Comparison of ENCODE assay signal across 18 cellular contexts in the genomic region with DNA sequence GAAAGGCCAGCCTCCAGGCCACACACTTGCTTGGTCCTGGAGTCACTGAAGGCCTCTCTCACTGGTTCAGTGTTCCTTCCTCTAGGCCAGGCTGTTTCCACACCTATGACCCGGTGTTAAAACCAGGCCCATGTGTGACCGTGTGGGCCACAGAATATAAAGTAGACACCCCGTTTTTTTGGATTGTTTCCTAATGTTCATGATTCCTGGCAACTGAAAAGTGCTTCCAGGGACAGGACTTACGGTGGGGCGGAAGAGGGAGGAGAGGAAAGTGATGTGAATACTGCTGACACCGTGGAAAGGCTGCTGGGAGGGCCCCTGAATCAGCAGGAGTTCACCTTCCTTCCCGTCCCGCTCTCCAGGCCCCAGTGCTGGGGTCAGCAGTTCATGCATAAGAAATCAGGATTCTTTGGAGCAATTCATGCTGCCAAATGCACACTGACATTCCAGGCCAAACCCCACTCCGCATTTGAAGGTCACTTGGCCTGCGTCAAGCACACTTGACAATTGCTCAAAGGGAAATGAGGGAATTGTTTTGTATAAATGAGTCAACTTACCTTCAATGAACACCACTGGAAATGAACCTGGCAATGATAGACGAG.
DNase-seq lines count a peak whose midpoint lies in the region; ATAC-seq and TF ChIP-seq lines count a peak whose summit lies in the region.
"Had no signal": no experiment of that assay in that cellular context is flagged by ENCODE, and none has a peak within 500 bp of the region (broad histone marks: within the 10 kb centered on the region; RNA-seq: fewer than 3 reads in every experiment).

No MANE protein-coding gene starts in this region.

- ATAC-seq in Right ventricle myocardium superior (ENCODE audit: poor library complexity) (peak; percentile 67), lower lobe of right lung (peak; percentile 87 to 91), gastrocnemius medialis (peak; percentile 41 to 64), HG02884 (IDR thresholded peaks at IDR 0.05; ENCODE audit: unreplicated experiment) (no peak)

- no peak for TF ChIP-seq POLR2A in gastrocnemius medialis (IDR thresholded peaks at IDR 0.05)

- TF ChIP-seq EP300 in Ishikawa (IDR thresholded peaks at IDR 0.05; ENCODE audit: borderline replicate concordance): peak; percentile 60; the same call in 1 of the 2 replicates

- H3K9me3 ChIP-seq in lower lobe of right lung (no peaks in the 10 kb centered on the region), gastrocnemius medialis (no peaks in the 10 kb centered on the region)
- H3K9me3 ChIP-seq: Caco-2, SJCRH30 had no signal

- no peak for TF ChIP-seq RAD21 in Ishikawa (IDR thresholded peaks at IDR 0.05; ENCODE audit: low read depth)

- H3K4me1 ChIP-seq in lower lobe of right lung (no peaks in the 10 kb centered on the region), gastrocnemius medialis (no peaks in the 10 kb centered on the region)
- H3K4me1 ChIP-seq: SJCRH30 had no signal

- DNase-seq in Right ventricle myocardium superior (peak; percentile 49), lower lobe of right lung (peak; percentile 62), gastrocnemius medialis (no peak), OCI-M1 (lab: John Stamatoyannopoulos, UW) (no peak), hippocampal formation (lab: John Stamatoyannopoulos, UW) (no peak), hypothalamus (lab: John Stamatoyannopoulos, UW) (no peak)
- DNase-seq: activated CD4-positive, alpha-beta T cell treated with anti-CD3 and anti-CD28 coated beads, Interleukin-2, amount 50 U/mL, for 4 hours; amygdala; Caco-2; dorsolateral prefrontal cortex; GM23248; immature natural killer cell; MV-4-11; naive B cell; SJCRH30; stimulated activated naive CD4-positive, alpha-beta T cell treated with Interleukin-2 at 50 U/mL for 16 hours had no signal

- intact Hi-C loops in Right ventricle myocardium superior (cut with DNase I) (no loop called here), lower lobe of right lung (cut with DNase I) (no loop called here), gastrocnemius medialis (cut with DNase I; ENCODE audit: low total_unique reads) (no loop called here)

- in situ Hi-C loops in gastrocnemius medialis (cut with MboI; ENCODE audit: low sequenced_read_pairs in 4 of 4): no loop called here

- H3K4me3 ChIP-seq in lower lobe of right lung (no peak overlapping the region), gastrocnemius medialis (no peak overlapping the region)
- H3K4me3 ChIP-seq: dorsolateral prefrontal cortex, GM23248, SJCRH30 had no signal

- peak overlapping the region; percentile 48 for H3K27ac ChIP-seq in lower lobe of right lung
- H3K27ac ChIP-seq in gastrocnemius medialis: peak overlapping the region; percentile 21 to 69 (median 39)
- H3K27ac ChIP-seq: dorsolateral prefrontal cortex, GM23248, SJCRH30 had no signal

- TF ChIP-seq CTCF in lower lobe of right lung (IDR thresholded peaks at IDR 0.05) (no peak), gastrocnemius medialis (IDR thresholded peaks at IDR 0.05 in 4 of 5, conservative IDR thresholded peaks at IDR 0.05 in 1 of 5) (no peak)

- H3K36me3 ChIP-seq in lower lobe of right lung (no peaks in the 10 kb centered on the region), gastrocnemius medialis (no peaks in the 10 kb centered on the region)
- H3K36me3 ChIP-seq: SJCRH30 had no signal

- no peaks in the 10 kb centered on the region for H3K27me3 ChIP-seq in lower lobe of right lung (ENCODE audit: low read depth)
- no peaks in the 10 kb centered on the region for H3K27me3 ChIP-seq in gastrocnemius medialis
- H3K27me3 ChIP-seq: dorsolateral prefrontal cortex had no signal

TF ChIP-seq in Ishikawa, 13 proteins besides CTCF, POLR2A, EP300 and RAD21:
- peak; percentile 32 for TF ChIP-seq NFIC (IDR thresholded peaks at IDR 0.05)
- TF ChIP-seq TCF12 (IDR thresholded peaks at IDR 0.05; ENCODE audit: low read depth): peak; percentile 65
- no peak; the same call in 1 of the 2 replicates for TF ChIP-seq CREB1 (IDR thresholded peaks at IDR 0.05; ENCODE audit: low read depth)
- peak; percentile 67; the same call in 1 of the 2 replicates for TF ChIP-seq TEAD4 (IDR thresholded peaks at IDR 0.05)
TF ChIP-seq in Ishikawa: peak in this region for 3.

Comparison
In these comparisons a context has a peak if more than half of its experiments do, and no peak if none do; other contexts are left out.
1. DNase-seq: peak in Right ventricle myocardium superior (single experiment) and lower lobe of right lung (single experiment); none in gastrocnemius medialis (0 of 2), OCI-M1 (single experiment), hippocampal formation (0 of 2) and hypothalamus (0 of 51).